ENCODE assay signal across 18 cellular contexts in the genomic region with DNA sequence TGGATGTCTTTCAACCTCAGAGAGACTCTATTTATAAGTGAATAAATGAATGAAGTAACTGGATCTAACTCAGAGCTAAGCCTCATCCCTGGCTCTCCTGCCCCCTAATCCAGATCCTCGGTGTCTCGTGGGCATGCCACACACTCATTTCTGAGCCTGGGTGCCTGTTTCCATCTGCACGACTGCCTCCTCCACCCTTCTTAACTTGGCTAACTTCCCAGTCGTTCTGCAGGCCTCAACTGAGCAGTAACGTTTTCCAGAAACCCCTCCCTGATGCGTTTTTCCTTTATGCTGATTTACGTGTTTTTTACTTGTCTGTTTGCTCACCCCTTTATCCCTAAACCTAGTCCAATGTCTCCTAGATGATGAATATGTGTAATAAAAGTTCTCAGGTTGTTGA.
"Had no signal": no experiment of that assay in that cellular context is flagged by ENCODE, and none has a peak within 500 bp of the region (broad histone marks: within the 10 kb centered on the region; RNA-seq: fewer than 3 reads in every experiment).

No MANE protein-coding gene starts in this region.

- H3K4me1 ChIP-seq: left lung, testis had no signal

- H3K36me3 Mint-ChIP-seq: memory B cell had no signal

- H3K4me3 ChIP-seq: heart left ventricle, left lung, ovary, testis had no signal

- H3K4me3 Mint-ChIP-seq: activated CD8-positive, alpha-beta T cell treated with anti-CD3 and anti-CD28 coated beads, Interleukin-2, amount 10 ng/mL, durations not matched to agents 7 days and 5 days; activated naive CD8-positive, alpha-beta T cell treated with anti-CD3 and anti-CD28 coated beads, Interleukin-2, amount 50 U/mL, for 24 hours; memory B cell; neural crest cell; stimulated activated naive CD8-positive, alpha-beta T cell treated with anti-CD3 and anti-CD28 coated beads, Interleukin-15, Interleukin-2, amounts not matched to agents 100 ng/mL and 50 ng/mL, for 24 hours had no signal

- H3K9me3 ChIP-seq: heart left ventricle, left lung, ovary, testis had no signal

- ATAC-seq: activated CD8-positive, alpha-beta T cell treated with anti-CD3 and anti-CD28 coated beads, Interleukin-2, amount 10 ng/mL, durations not matched to agents 7 days and 5 days; activated naive CD8-positive, alpha-beta T cell treated with anti-CD3 and anti-CD28 coated beads, Interleukin-2, amount 50 U/mL, for 24 hours; heart left ventricle had no signal

- H3K27ac ChIP-seq: heart left ventricle, left lung, ovary, testis had no signal

- H3K4me1 Mint-ChIP-seq: activated naive CD8-positive, alpha-beta T cell treated with anti-CD3 and anti-CD28 coated beads, Interleukin-2, amount 50 U/mL, for 24 hours; neural crest cell had no signal

- H3K36me3 ChIP-seq: heart left ventricle, left lung, ovary had no signal

- H3K9me3 Mint-ChIP-seq: activated naive CD8-positive, alpha-beta T cell treated with anti-CD3 and anti-CD28 coated beads, Interleukin-2, amount 50 U/mL, for 24 hours; memory B cell; neural crest cell; stimulated activated naive CD8-positive, alpha-beta T cell treated with anti-CD3 and anti-CD28 coated beads, Interleukin-15, Interleukin-2, amounts not matched to agents 100 ng/mL and 50 ng/mL, for 24 hours had no signal

- H3K27me3 Mint-ChIP-seq: activated naive CD8-positive, alpha-beta T cell treated with anti-CD3 and anti-CD28 coated beads, Interleukin-2, amount 50 U/mL, for 24 hours; stimulated activated naive CD8-positive, alpha-beta T cell treated with anti-CD3 and anti-CD28 coated beads, Interleukin-15, Interleukin-2, amounts not matched to agents 100 ng/mL and 50 ng/mL, for 24 hours had no signal

- DNase-seq: activated CD4-positive, alpha-beta T cell treated with anti-CD3 and anti-CD28 coated beads for 4 hours; activated CD8-positive, alpha-beta memory T cell treated with anti-CD3 and anti-CD28 coated beads, Interleukin-2, amount 50 U/mL, for 48 hours; activated CD8-positive, alpha-beta T cell treated with anti-CD3 and anti-CD28 coated beads, Interleukin-2, amount 10 ng/mL, durations not matched to agents 7 days and 5 days; activated naive CD4-positive, alpha-beta T cell treated with Interleukin-2 at 50 U/mL for 16 hours; activated naive CD8-positive, alpha-beta T cell treated with anti-CD3 and anti-CD28 coated beads, Interleukin-2, amount 50 U/mL, for 24 hours; central memory CD4-positive, alpha-beta T cell; cortex of kidney; effector memory CD4-positive, alpha-beta T cell; foreskin melanocyte; left lung; ovary; stimulated activated CD4-positive, alpha-beta T cell treated with anti-CD3 and anti-CD28 coated beads, Interleukin-4, amount 100 ng/mL, for 1 hour; stimulated activated CD8-positive, alpha-beta memory T cell treated with anti-CD3 and anti-CD28 coated beads, Interleukin-4, amount 100 ng/mL, for 48 hours; testis had no signal

- H3K27ac Mint-ChIP-seq: activated CD8-positive, alpha-beta T cell treated with anti-CD3 and anti-CD28 coated beads, Interleukin-2, amount 10 ng/mL, durations not matched to agents 7 days and 5 days; activated naive CD8-positive, alpha-beta T cell treated with anti-CD3 and anti-CD28 coated beads, Interleukin-2, amount 50 U/mL, for 24 hours; memory B cell; stimulated activated naive CD8-positive, alpha-beta T cell treated with anti-CD3 and anti-CD28 coated beads, Interleukin-15, Interleukin-2, amounts not matched to agents 100 ng/mL and 50 ng/mL, for 24 hours had no signal

- H3K27me3 ChIP-seq: heart left ventricle, left lung, ovary, testis had no signal
